ENCODE assay signal across 14 cellular contexts in the genomic region with DNA sequence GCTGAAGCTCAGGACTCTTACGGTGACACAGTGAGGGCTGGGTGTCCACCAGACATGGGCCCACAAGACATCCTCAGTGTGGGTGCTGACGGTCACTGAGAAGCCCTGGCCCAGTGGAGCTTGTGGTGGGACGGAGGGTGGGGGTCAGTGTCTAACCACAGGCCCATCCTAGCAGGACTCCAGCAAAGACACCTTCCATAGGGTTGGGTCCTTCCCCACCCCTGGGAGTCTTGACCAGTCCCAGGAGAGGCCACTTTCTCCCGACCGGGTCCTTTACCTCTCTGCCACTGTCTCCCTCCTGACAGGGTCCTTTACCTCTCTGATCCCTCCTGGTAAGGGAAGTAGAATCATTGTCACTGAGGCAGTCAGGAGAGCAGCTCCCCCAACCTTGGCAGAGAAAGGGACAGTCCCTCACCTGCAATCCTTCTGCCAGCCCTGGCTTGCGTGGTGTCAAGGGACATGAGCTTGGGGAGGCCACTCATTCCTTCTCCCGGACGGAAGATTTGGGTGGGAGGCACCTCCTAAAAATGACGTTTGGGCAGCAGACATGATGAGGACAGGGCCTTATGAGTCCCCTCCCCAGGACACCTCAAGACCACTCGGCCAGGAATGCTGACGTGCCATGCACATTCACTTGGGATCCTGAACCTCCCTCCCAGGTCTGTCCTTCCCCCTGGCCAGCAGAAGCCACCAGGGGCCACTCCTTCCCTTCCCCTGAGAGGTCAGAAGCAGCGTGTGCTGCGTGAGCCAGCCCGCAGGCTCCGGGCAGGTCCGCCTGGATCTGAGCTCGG.
DNase-seq lines count a peak whose midpoint lies in the region; ATAC-seq, FAIRE-seq and TF ChIP-seq lines count a peak whose summit lies in the region.
"Had no signal": no experiment of that assay in that cellular context is flagged by ENCODE, and none has a peak within 500 bp of the region (broad histone marks: within the 10 kb centered on the region; RNA-seq: fewer than 3 reads in every experiment).

No MANE protein-coding gene starts in this region.

- in situ Hi-C loops in K562 (cut with MboI), result loop anchor here (5.0 kb wide), 1 partner anchor 287 kb away; no protein-coding TSS in a partner anchor

- intact Hi-C loops in left ventricle myocardium inferior (cut with micrococcal nuclease), result no loop called here
- intact Hi-C loops in heart right ventricle (cut with DNase I), result loop anchor here in 2 of 10 donors (10.0 kb wide), 2 partner anchors 164 to 174 kb away; partner anchors contain the start of gene ANO1 (in 1 of the 2)
- intact Hi-C loops in K562 (cut with micrococcal nuclease), result loop anchor here (2.0 to 10.0 kb wide), 2 partner anchors 280 to 564 kb away; no protein-coding TSS in a partner anchor
- intact Hi-C loops in upper lobe of right lung (cut with DNase I), result no loop called here

- POLR2A ChIA-PET in K562 (lab: Yijun Ruan, JAX), result no interaction called here

- H2BK120ac ChIP-seq in mesendoderm (ENCODE audit: low read depth, low read length), result no peak overlapping the region

- no peak overlapping the region for H4K8ac ChIP-seq in mesendoderm (ENCODE audit: low read depth, low read length)

- no peaks in the 10 kb centered on the region for H3K79me2 ChIP-seq in K562 (ENCODE audit: control insufficient read depth, insufficient read depth, low read length)
- H3K79me2 ChIP-seq in mesendoderm (ENCODE audit: control insufficient read depth, insufficient read depth, low read length), result no peaks in the 10 kb centered on the region

- H4K20me1 ChIP-seq in K562 (replicated peaks; ENCODE audit: control insufficient read depth, insufficient read depth, low read length), result peaks cover 23% of the 10 kb centered on the region

- H3K27me3 ChIP-seq in left ventricle myocardium inferior (ENCODE audit: low read depth) (peaks cover 58% of the 10 kb centered on the region), heart right ventricle (peaks cover 0 to 44% (median 17%) of the 10 kb centered on the region in 7 donors), K562 (ENCODE audit: control insufficient read depth in 2 of 2, insufficient read depth in 2 of 2, low read length in 2 of 2) (peaks cover 5 to 46% of the 10 kb centered on the region in 2 experiments; a peak in 4 of 5 replicates), mesendoderm (ENCODE audit: insufficient read depth, low read length, poor library complexity) (no peaks in the 10 kb centered on the region), upper lobe of right lung (peaks cover 33% of the 10 kb centered on the region), WERI-Rb-1 (ENCODE audit: insufficient read depth, low read depth, severe bottlenecking) (no peaks in the 10 kb centered on the region)

- no peak overlapping the region for H3K23ac ChIP-seq in mesendoderm (ENCODE audit: low read length)

- no peaks in the 10 kb centered on the region for H3K79me1 ChIP-seq in mesendoderm (ENCODE audit: low read length)

- TF ChIP-seq CTCF in left ventricle myocardium inferior (IDR thresholded peaks at IDR 0.05; ENCODE audit: borderline replicate concordance) (no peak), heart right ventricle (IDR thresholded peaks at IDR 0.05) (no peak), K562 (IDR thresholded peaks at IDR 0.05 in 2 of 3, conservative IDR thresholded peaks at IDR 0.05 in 1 of 3; ENCODE audit: insufficient read depth in 2 of 3, low read depth in 1 of 3, low read length in 3 of 3) (peak in 1 of 3 experiments; percentile 18; a peak in 1 of 6 replicates), upper lobe of right lung (IDR thresholded peaks at IDR 0.05) (no peak), WERI-Rb-1 (IDR thresholded peaks at IDR 0.05; ENCODE audit: low read depth, low read length) (no peak)

- no peak overlapping the region for H3K4me2 ChIP-seq in K562 (ENCODE audit: insufficient read depth, low read length)
- no peak overlapping the region for H3K4me2 ChIP-seq in mesendoderm (ENCODE audit: low read length)

- no peaks in the 10 kb centered on the region for H3K9me1 ChIP-seq in K562 (ENCODE audit: control insufficient read depth, insufficient read depth, low read length)

- FAIRE-seq in K562 (lab: Jason Lieb, UNC), result no peak
- FAIRE-seq: A204.1 had no signal

- no peak overlapping the region for H2BK5ac ChIP-seq in mesendoderm (ENCODE audit: low read length)

- no TSS peak for BruUV-seq in K562 (replicated peaks; lab: Mats Ljungman, UMichigan)

- H3K4me1 ChIP-seq in left ventricle myocardium inferior, result peaks cover 31% of the 10 kb centered on the region
- peaks cover 8 to 38% (median 25%) of the 10 kb centered on the region in 9 donors for H3K4me1 ChIP-seq in heart right ventricle
- H3K4me1 ChIP-seq in K562 (replicated peaks in 1 of 2; ENCODE audit: control insufficient read depth in 2 of 2, insufficient read depth in 2 of 2, low read length in 2 of 2), result peaks cover 8 to 55% of the 10 kb centered on the region in 2 experiments; a peak in 4 of 5 replicates
- no peaks in the 10 kb centered on the region for H3K4me1 ChIP-seq in mesendoderm (ENCODE audit: control insufficient read depth, low read depth, low read length)
- peaks cover 11% of the 10 kb centered on the region for H3K4me1 ChIP-seq in upper lobe of right lung

- H3K9me3 ChIP-seq in left ventricle myocardium inferior (replicated peaks) (no peaks in the 10 kb centered on the region), heart right ventricle (no peaks in the 10 kb centered on the region), K562 (replicated peaks; ENCODE audit: control insufficient read depth, insufficient read depth, low read depth, low read length) (no peaks in the 10 kb centered on the region), upper lobe of right lung (no peaks in the 10 kb centered on the region), WERI-Rb-1 (ENCODE audit: severe bottlenecking) (no peaks in the 10 kb centered on the region)

- H3K4me3 ChIP-seq in left ventricle myocardium inferior (no peak overlapping the region), heart right ventricle (no peak overlapping the region), K562 (no peak overlapping the region), mesendoderm (ENCODE audit: low read length) (no peak overlapping the region), upper lobe of right lung (no peak overlapping the region), WERI-Rb-1 (ENCODE audit: low read depth, low read length) (no peak overlapping the region)

- H3K27ac ChIP-seq in left ventricle myocardium inferior (replicated peaks) (no peak overlapping the region), heart right ventricle (no peak overlapping the region), K562 (ENCODE audit: extremely low read depth, low read depth, low read length) (no peak overlapping the region), mesendoderm (ENCODE audit: low read depth, low read length) (no peak overlapping the region), upper lobe of right lung (no peak overlapping the region), WERI-Rb-1 (no peak overlapping the region)
- H3K27ac ChIP-seq: C4-2B, RWPE1 had no signal

- H4K5ac ChIP-seq in mesendoderm (ENCODE audit: low read length), result no peak overlapping the region

- H2BK15ac ChIP-seq in mesendoderm (replicated peaks; ENCODE audit: low read depth), result no peak overlapping the region

- TF ChIP-seq EP300 in K562 (IDR thresholded peaks at IDR 0.05; ENCODE audit: low read length), result no peak

- TF ChIP-seq RAD21 in K562 (CRISPR knock-in tag; conservative IDR thresholded peaks at IDR 0.05 in 1 of 2, IDR thresholded peaks at IDR 0.05 in 1 of 2), result peak in 1 of 2 experiments; percentile 37; a peak in 2 of 4 replicates

- H3K36me3 ChIP-seq in left ventricle myocardium inferior (no peaks in the 10 kb centered on the region), heart right ventricle (no peaks in the 10 kb centered on the region), K562 (ENCODE audit: control insufficient read depth, insufficient read depth, low read length) (no peaks in the 10 kb centered on the region), mesendoderm (ENCODE audit: control insufficient read depth, insufficient read depth, low read length) (no peaks in the 10 kb centered on the region), upper lobe of right lung (no peaks in the 10 kb centered on the region), WERI-Rb-1 (no peaks in the 10 kb centered on the region)

- H3K56ac ChIP-seq in mesendoderm (ENCODE audit: low read length), result peak overlapping the region; percentile 15

- CTCF ChIA-PET in K562 (lab: Yijun Ruan, JAX; ENCODE audit: low intra/inter-chr PET ratio), result no interaction called here

- no peak overlapping the region for H3K4ac ChIP-seq in mesendoderm (ENCODE audit: low read depth, low read length)

- H3K9ac ChIP-seq in K562 (ENCODE audit: insufficient read depth in 1 of 2, low read depth in 2 of 2, low read length in 2 of 2), result peak overlapping the region in 1 of 2 experiments; percentile 58; a peak in 2 of 4 replicates
- no peak overlapping the region for H3K9ac ChIP-seq in mesendoderm (ENCODE audit: low read length)

- H2AK5ac ChIP-seq in mesendoderm (ENCODE audit: low read length), result peak overlapping the region; percentile 38

- WGBS in heart right ventricle, 2 donors, result 72 to 78% methylated on average over 17 of the region's 17 CpGs
- 15% methylated on average over 17 of the region's 17 CpGs for WGBS in K562 (ENCODE audit: insufficient coverage, low coverage, missing lambda C conversion rate)
- WGBS in mesendoderm (ENCODE audit: extremely low coverage, insufficient coverage, low lambda C conversion rate), result no CpG with 5 or more reads among the region's 17 CpGs

- TF ChIP-seq POLR2A in K562 (conservative IDR thresholded peaks at IDR 0.05), result no peak

- no peak overlapping the region for H2AFZ ChIP-seq in K562 (ENCODE audit: low read depth, low read length)

- H3K18ac ChIP-seq in mesendoderm (ENCODE audit: low read length), result no peak overlapping the region

- DNase-seq in left ventricle myocardium inferior (peak; percentile 7), heart right ventricle (no peak), K562 (ENCODE audit: extremely low read depth in 1 of 4, low spot score in 3 of 4) (no peak), mesendoderm (no peak), upper lobe of right lung (peak; percentile 44), GM03348 (ENCODE audit: low spot score) (no peak), WERI-Rb-1 (no peak), NCI-H1105 treated with DMSO at 0.1 percent for 48 hours (lab: John Stamatoyannopoulos, UW) (no peak)
- DNase-seq: GOT3, NCI-H187, NCI-H446 had no signal

- ATAC-seq in heart right ventricle (no peak), K562 (peak; percentile 38; the same call in 2 of the 3 replicates), upper lobe of right lung (no peak)

TF ChIP-seq in K562, 482 proteins besides CTCF, POLR2A, EP300 and RAD21 (continues in another document):
- no peak for TF ChIP-seq MED1 (CRISPR knock-in tag; IDR thresholded peaks at IDR 0.05; ENCODE audit: borderline replicate concordance)

Comparison
In these comparisons a context has a peak if more than half of its experiments do, and no peak if none do; other contexts are left out.
1. DNase-seq: peak in left ventricle myocardium inferior (single experiment) and upper lobe of right lung (single experiment); none in heart right ventricle (0 of 2), K562 (0 of 4), mesendoderm (single experiment), GM03348 (single experiment), WERI-Rb-1 (single experiment) and NCI-H1105 treated with DMSO at 0.1 percent for 48 hours (single experiment).